In the genomic region with DNA sequence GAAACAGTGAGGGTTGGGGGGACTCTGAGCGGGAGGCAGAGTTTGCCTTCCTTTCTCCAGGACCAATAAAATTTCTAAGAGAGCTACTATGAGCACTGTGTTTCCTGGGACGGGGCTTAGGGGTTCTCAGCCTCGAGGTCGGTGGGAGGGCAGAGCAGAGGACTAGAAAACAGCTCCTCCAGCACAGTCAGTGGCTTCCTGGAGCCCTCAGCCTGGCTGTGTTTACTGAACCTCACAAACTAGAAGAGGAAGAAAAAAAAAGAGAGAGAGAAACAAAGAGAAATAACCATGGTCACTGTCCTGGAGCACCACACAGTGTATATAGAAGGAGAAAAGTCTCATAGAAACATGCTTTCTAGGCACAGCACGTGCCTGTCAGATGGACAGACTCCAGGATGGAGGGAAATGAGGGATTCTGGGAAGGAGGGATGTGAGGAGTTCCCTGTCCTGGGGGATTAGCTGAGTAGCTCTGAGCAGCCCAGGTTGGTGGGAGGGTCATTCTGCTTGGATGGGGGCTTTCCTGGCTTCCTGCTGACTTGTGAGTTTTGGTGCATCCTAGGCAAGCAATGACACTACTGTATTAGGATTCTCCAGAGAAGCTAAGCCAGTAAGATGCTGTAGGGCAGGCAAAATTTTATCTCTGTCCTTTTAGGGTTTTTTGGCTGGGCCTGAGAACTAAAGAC, we compare ENCODE assay signal across 1 cellular context.
TF ChIP-seq lines count a peak whose summit lies in the region.

No MANE protein-coding gene starts in this region.

TF ChIP-seq in GM12878, 131 proteins besides CTCF, POLR2A, EP300 and RAD21:
- TF ChIP-seq YY1 (IDR thresholded peaks at IDR 0.05; ENCODE audit: low read depth, low read length): no peak
- no peak for TF ChIP-seq KAT2A (conservative IDR thresholded peaks at IDR 0.05; ENCODE audit: control insufficient read depth, low read depth, low read length)
- no peak for TF ChIP-seq BMI1 (IDR thresholded peaks at IDR 0.05; ENCODE audit: borderline replicate concordance)
- no peak for TF ChIP-seq NR2C1 (IDR thresholded peaks at IDR 0.05)
- peak; percentile 41 to 46; a peak in 1 of 4 replicates for TF ChIP-seq BHLHE40 (IDR thresholded peaks at IDR 0.05; ENCODE audit: borderline replicate concordance in 1 of 2, low read depth in 2 of 2, low read length in 1 of 2)
- no peak for TF ChIP-seq JUNB (IDR thresholded peaks at IDR 0.05)
- no peak for TF ChIP-seq HDAC2 (IDR thresholded peaks at IDR 0.05)
- no peak for TF ChIP-seq SP1 (IDR thresholded peaks at IDR 0.05; ENCODE audit: low read depth, low read length)
- no peak for TF ChIP-seq PAX8 (IDR thresholded peaks at IDR 0.05)
- 0 out of 2 replicates have a peak, but pooled peaks have one; percentile 16 for TF ChIP-seq POLR2AphosphoS2 (IDR thresholded peaks at IDR 0.05; ENCODE audit: low read depth, low read length)
- no peak for TF ChIP-seq USF2 (IDR thresholded peaks at IDR 0.05; ENCODE audit: borderline replicate concordance, low read depth, low read length)
- 0 out of 2 replicates have a peak, but pooled peaks have one; percentile 40 for TF ChIP-seq SMAD5 (IDR thresholded peaks at IDR 0.05; ENCODE audit: low read depth)
- no peak for TF ChIP-seq ETV6 (conservative IDR thresholded peaks at IDR 0.05 in 1 of 2, IDR thresholded peaks at IDR 0.05 in 1 of 2; ENCODE audit: borderline replicate concordance in 1 of 2, low read depth in 1 of 2)
- 0 out of 2 replicates have a peak, but pooled peaks have one; percentile 40 for TF ChIP-seq POLR2AphosphoS5 (IDR thresholded peaks at IDR 0.05; ENCODE audit: low read length)
